10 cellular contexts compared by ENCODE assay signal in genomic region chr6:33212857-33213165, GRCh38. TPM values are rescaled to one million over a fixed set of nuclear protein-coding genes. Genes with fewer than 3 reads are reported as not detected.
DNase-seq lines count a peak whose midpoint lies in the region; ATAC-seq, FAIRE-seq and TF ChIP-seq lines count a peak whose summit lies in the region.
"Had no signal": no experiment of that assay in that cellular context is flagged by ENCODE, and none has a peak within 500 bp of the region (broad histone marks: within the 10 kb centered on the region; RNA-seq: fewer than 3 reads in every experiment).

No MANE protein-coding gene starts in this region.

- peaks cover 26% of the 10 kb centered on the region for H3K27me3 Mint-ChIP-seq in activated CD4-positive, alpha-beta T cell treated with anti-CD3 and anti-CD28 coated beads, Interleukin-2, amount 10 ng/mL, durations not matched to agents 7 days and 5 days

- no peak overlapping the region; the same call in 1 of the 2 replicates for H3K9ac ChIP-seq in GM12878 (ENCODE audit: control insufficient read depth, insufficient read depth, low read length)

- CTCF ChIA-PET in activated CD4-positive, alpha-beta T cell treated with anti-CD3 and anti-CD28 coated beads, Interleukin-2, amount 10 ng/mL, durations not matched to agents 7 days and 5 days (lab: Charles Lee): interaction anchor here (1.0 kb wide), 2 partner anchors 13 to 36 kb away, joined by 3 read pairs; no protein-coding TSS in a partner anchor
- CTCF ChIA-PET in GM12878 (lab: Yijun Ruan, JAX): interaction anchor here (1.2 kb wide), 1 partner anchor 36 kb away, joined by 4 read pairs; no protein-coding TSS in a partner anchor

- H3K27ac ChIP-seq in GM12878 (ENCODE audit: control insufficient read depth, insufficient read depth): no peak overlapping the region
- H3K27ac ChIP-seq in right lobe of liver: no peak overlapping the region
- no peak overlapping the region for H3K27ac ChIP-seq in thoracic aorta
- H3K27ac ChIP-seq: C4-2B had no signal

- TF ChIP-seq CTCF in GM12878 (IDR thresholded peaks at IDR 0.05 in 2 of 3, conservative IDR thresholded peaks at IDR 0.05 in 1 of 3; ENCODE audit: control insufficient read depth in 2 of 3, extremely low read depth in 1 of 3, insufficient read depth in 1 of 3, low read depth in 3 of 3, low read length in 3 of 3): no peak
- no peak for TF ChIP-seq CTCF in right lobe of liver (IDR thresholded peaks at IDR 0.05)
- TF ChIP-seq CTCF in thoracic aorta (IDR thresholded peaks at IDR 0.05): no peak

- H2AFZ ChIP-seq in GM12878 (ENCODE audit: control insufficient read depth, low read depth, low read length): no peak overlapping the region

- TF ChIP-seq EP300 in GM12878 (IDR thresholded peaks at IDR 0.05; ENCODE audit: borderline replicate concordance in 1 of 2, control insufficient read depth in 1 of 2, low read depth in 2 of 2, low read length in 2 of 2): no peak

- H3K36me3 ChIP-seq in GM12878 (ENCODE audit: control insufficient read depth in 2 of 2, insufficient read depth in 2 of 2, low read length in 1 of 2) (peaks cover 0 to 5% of the 10 kb centered on the region in 2 experiments; a peak in 2 of 4 replicates), right lobe of liver (peaks cover 0 to 14% (median 5%) of the 10 kb centered on the region in 4 donors), thoracic aorta (peaks cover 10% of the 10 kb centered on the region)

- H3K4me3 Mint-ChIP-seq in activated CD4-positive, alpha-beta T cell treated with anti-CD3 and anti-CD28 coated beads, Interleukin-2, amount 10 ng/mL, durations not matched to agents 7 days and 5 days: peak overlapping the region; percentile 7

- 56% methylated on average over 6 of the region's 6 CpGs for WGBS in GM12878 (ENCODE audit: insufficient coverage, insufficient replicate concordance, low lambda C conversion rate, missing lambda C conversion rate)
- 2% methylated on average over 6 of the region's 6 CpGs for WGBS in right lobe of liver (ENCODE audit: insufficient coverage, low coverage, low lambda C conversion rate, missing lambda C conversion rate)

- RAD21 ChIA-PET in GM12878 (lab: Charles Lee; ENCODE audit: unreplicated experiment): no interaction called here

- ATAC-seq in GM12878 (no peak), right lobe of liver (no peak), thoracic aorta (ENCODE audit: insufficient number of reproducible peaks, low FRiP score, low read depth) (no peak)

- no peaks in the 10 kb centered on the region for H3K9me3 ChIP-seq in GM12878 (replicated peaks; ENCODE audit: control insufficient read depth, insufficient read depth, low read length)
- no peaks in the 10 kb centered on the region for H3K9me3 ChIP-seq in right lobe of liver
- no peaks in the 10 kb centered on the region for H3K9me3 ChIP-seq in thoracic aorta

- BruUV-seq in GM12878 (replicated peaks; lab: Mats Ljungman, UMichigan): no TSS peak

- POLR2A ChIA-PET in activated CD4-positive, alpha-beta T cell treated with anti-CD3 and anti-CD28 coated beads, Interleukin-2, amount 10 ng/mL, durations not matched to agents 7 days and 5 days (lab: Charles Lee): no interaction called here
- POLR2A ChIA-PET in GM12878 (lab: Charles Lee): no interaction called here

- H3K4me1 ChIP-seq in GM12878 (ENCODE audit: control insufficient read depth, insufficient read depth, low read length): peaks cover 12% of the 10 kb centered on the region
- H3K4me1 ChIP-seq in right lobe of liver: peaks cover 0 to 16% (median 0%) of the 10 kb centered on the region in 4 donors
- H3K4me1 ChIP-seq in thoracic aorta (ENCODE audit: control insufficient read depth in 1 of 2, low read depth in 2 of 2): peaks cover 4 to 19% of the 10 kb centered on the region in 2 donors

- intact Hi-C loops in GM12878 (cut with micrococcal nuclease; ENCODE audit: unreplicated experiment) (no loop called here), right lobe of liver (cut with DNase I) (no loop called here)

- no peak overlapping the region for H3K27ac Mint-ChIP-seq in activated CD4-positive, alpha-beta T cell treated with anti-CD3 and anti-CD28 coated beads, Interleukin-2, amount 10 ng/mL, durations not matched to agents 7 days and 5 days

- FAIRE-seq in GM12878 (lab: Jason Lieb, UNC): no peak

- no peak for TF ChIP-seq POLR2A in GM12878 (IDR thresholded peaks at IDR 0.05; ENCODE audit: low read depth, low read length)
- TF ChIP-seq POLR2A in right lobe of liver (IDR thresholded peaks at IDR 0.05): no peak

- H3K27me3 ChIP-seq in GM12878 (replicated peaks in 1 of 2; ENCODE audit: control insufficient read depth in 2 of 2, insufficient read depth in 2 of 2, low read length in 1 of 2): peaks cover 2 to 3% of the 10 kb centered on the region in 2 experiments; a peak in 3 of 4 replicates
- no peaks in the 10 kb centered on the region for H3K27me3 ChIP-seq in right lobe of liver
- H3K27me3 ChIP-seq in thoracic aorta (replicated peaks; ENCODE audit: insufficient read depth): no peaks in the 10 kb centered on the region

- SMC1A ChIA-PET in GM12878 (lab: Charles Lee; ENCODE audit: uncharacterized antibody, unreplicated experiment): interaction anchor here (0.6 to 1.3 kb wide), 3 partner anchors 59 to 305 kb away, joined by 3 to 4 read pairs (median 3); no protein-coding TSS in a partner anchor

- DNase-seq in activated CD4-positive, alpha-beta T cell treated with anti-CD3 and anti-CD28 coated beads, Interleukin-2, amount 10 ng/mL, durations not matched to agents 7 days and 5 days: no peak
- DNase-seq in activated CD4-positive, alpha-beta T cell treated with anti-CD3 and anti-CD28 coated beads, Interleukin-2, amount 50 U/mL, for 1 hour: no peak
- DNase-seq in GM12878 (ENCODE audit: low read depth, low spot score): no peak
- DNase-seq in right lobe of liver: no peak
- DNase-seq in thoracic aorta (ENCODE audit: low spot score): no peak
- DNase-seq in NCI-H774 (lab: John Stamatoyannopoulos, UW): no peak
- DNase-seq in NCI-H82 (lab: John Stamatoyannopoulos, UW): no peak
- DNase-seq in G401 (ENCODE audit: low spot score): no peak
- DNase-seq: NCI-H187 treated with DMSO at 0.1 percent for 48 hours had no signal

- no peaks in the 10 kb centered on the region for H3K9me3 Mint-ChIP-seq in activated CD4-positive, alpha-beta T cell treated with anti-CD3 and anti-CD28 coated beads, Interleukin-2, amount 10 ng/mL, durations not matched to agents 7 days and 5 days

- in situ Hi-C loops in GM12878 (cut with MboI) (no loop called here), G401 (cut with HindIII; ENCODE audit: low sequenced_read_pairs) (no loop called here)

- no peak for TF ChIP-seq RAD21 in GM12878 (IDR thresholded peaks at IDR 0.05; ENCODE audit: insufficient read depth, low read depth, low read length)

- no peaks in the 10 kb centered on the region; the same call in 1 of the 2 replicates for H4K20me1 ChIP-seq in GM12878 (ENCODE audit: control insufficient read depth, insufficient read depth)

- H3K4me3 ChIP-seq in GM12878 (peak overlapping the region; percentile 32; the same call in 1 of the 2 replicates), right lobe of liver (peak overlapping the region in 2 of 3 donors; percentile 20 to 32), thoracic aorta (peak overlapping the region; percentile 76)

- peaks cover 3% of the 10 kb centered on the region for H3K79me2 ChIP-seq in GM12878 (ENCODE audit: control insufficient read depth, insufficient read depth, low read length)

- peaks cover 31% of the 10 kb centered on the region for H3K4me1 Mint-ChIP-seq in activated CD4-positive, alpha-beta T cell treated with anti-CD3 and anti-CD28 coated beads, Interleukin-2, amount 10 ng/mL, durations not matched to agents 7 days and 5 days

- H3K4me2 ChIP-seq in GM12878 (ENCODE audit: control insufficient read depth, insufficient read depth): peak overlapping the region; percentile 62

- peaks cover 29% of the 10 kb centered on the region for H3K36me3 Mint-ChIP-seq in activated CD4-positive, alpha-beta T cell treated with anti-CD3 and anti-CD28 coated beads, Interleukin-2, amount 10 ng/mL, durations not matched to agents 7 days and 5 days (ENCODE audit: low read depth)

RNA-seq across cellular contexts. Expression of gene RING1, which starts 4.5 kb away (rescaled TPM):
- total RNA-seq in activated CD4-positive, alpha-beta T cell treated with anti-CD3 and anti-CD28 coated beads, Interleukin-2, amount 10 ng/mL, durations not matched to agents 7 days and 5 days: 10 to 100 TPM; 38.1 to 44.0 TPM
- 5.2 and 6.4 TPM in 2 replicates for total RNA-seq in GM12878 (2013; cell fraction: nucleolus; rRNA removed)
- total RNA-seq in GM12878 (2014; rRNA removed) (11.6 and 16.2 TPM in 2 replicates), GM12878 (2014; rRNA removed; fragmentation: Illumina TruSeq; extraction: Trizol) (16.0 and 17.2 TPM in 2 replicates), GM12878 (2021) (24.1 and 24.9 TPM in 2 replicates), right lobe of liver (10 to 100 TPM in 4 of 6 experiments, 1 to 10 TPM in 2; 7.5 to 21.3 (median 19.7) TPM), thoracic aorta (10 to 100 TPM; 13.2 to 17.3 TPM)
- 7.9 TPM for polyA plus RNA-seq in GM12878 (2011; ENCODE audit: low read depth)
- polyA plus RNA-seq in GM12878 (2011; rRNA removed) (9.0 and 15.4 TPM in 2 replicates), GM12878 (2014; fragmentation: Illumina TruSeq; extraction: Trizol) (11.2 and 16.9 TPM in 2 replicates), GM12878 (2014; fragmentation: Nextera tagmentation; extraction: Ambion mirVana) (1 to 10 TPM; 2.0 to 4.2 TPM), GM12878 (2014; rRNA removed) (27.2 and 27.8 TPM in 2 replicates), GM12878 (2016; fragmentation: Nextera tagmentation; extraction: Ambion mirVana) (1 to 10 TPM; 5.4 to 6.3 TPM)
- 18.1 and 21.3 TPM in 2 replicates for polyA plus RNA-seq in GM12878 (2011; cell fraction: cytosol; rRNA removed)
- polyA plus RNA-seq in GM12878 (2011; cell fraction: nucleus; rRNA removed): 34.4 and 40.4 TPM in 2 replicates
- 22.0 and 31.1 TPM in 2 replicates for polyA plus RNA-seq in GM12878 (2012)
- 8.7 and 11.2 TPM in 2 replicates for polyA minus RNA-seq in GM12878 (2011; rRNA and poly(A)+ RNA removed)
- polyA minus RNA-seq in GM12878 (2011; cell fraction: cytosol; rRNA and poly(A)+ RNA removed): 7.1 and 7.6 TPM in 2 replicates
- polyA minus RNA-seq in GM12878 (2011; cell fraction: nucleus; rRNA and poly(A)+ RNA removed): 2.3 and 4.1 TPM in 2 replicates
- 51.2 and 53.3 TPM in 2 replicates for total RNA-seq in G401 (2014; rRNA removed; shearing (Covaris generic))

RNA-seq across cellular contexts. Expression of gene HSD17B8, which starts 8.4 kb away (rescaled TPM):
- total RNA-seq in activated CD4-positive, alpha-beta T cell treated with anti-CD3 and anti-CD28 coated beads, Interleukin-2, amount 10 ng/mL, durations not matched to agents 7 days and 5 days: 10 to 100 TPM; 11.0 to 13.6 TPM
- total RNA-seq in GM12878 (2013; cell fraction: nucleolus; rRNA removed): 7.5 and 9.9 TPM in 2 replicates
- total RNA-seq in GM12878 (2014; rRNA removed) (38.4 and 41.5 TPM in 2 replicates), GM12878 (2014; rRNA removed; fragmentation: Illumina TruSeq; extraction: Trizol) (14.1 and 14.4 TPM in 2 replicates), GM12878 (2021) (23.8 and 30.8 TPM in 2 replicates), right lobe of liver (10 to 100 TPM; 14.3 to 39.8 (median 33.8) TPM), thoracic aorta (10 to 100 TPM in 1 of 2 donors, 1 to 10 TPM in 1; 4.0 to 15.0 TPM)
- 13.8 TPM for polyA plus RNA-seq in GM12878 (2011; ENCODE audit: low read depth)
- polyA plus RNA-seq in GM12878 (2011; rRNA removed) (20.0 and 29.2 TPM in 2 replicates), GM12878 (2014; fragmentation: Illumina TruSeq; extraction: Trizol) (7.8 and 12.5 TPM in 2 replicates), GM12878 (2014; fragmentation: Nextera tagmentation; extraction: Ambion mirVana) (10 to 100 TPM in 1 of 2 experiments, 1 to 10 TPM in 1; 3.1 to 13.6 TPM), GM12878 (2014; rRNA removed) (40.8 and 40.9 TPM in 2 replicates), GM12878 (2016; fragmentation: Nextera tagmentation; extraction: Ambion mirVana) (10 to 100 TPM; 46.7 to 54.3 TPM)
- polyA plus RNA-seq in GM12878 (2011; cell fraction: cytosol; rRNA removed): 41.7 and 54.6 TPM in 2 replicates
- polyA plus RNA-seq in GM12878 (2011; cell fraction: nucleus; rRNA removed): 51.8 and 54.1 TPM in 2 replicates
- 19.5 and 25.0 TPM in 2 replicates for polyA plus RNA-seq in GM12878 (2012)
- 20.0 and 26.4 TPM in 2 replicates for polyA minus RNA-seq in GM12878 (2011; rRNA and poly(A)+ RNA removed)
- polyA minus RNA-seq in GM12878 (2011; cell fraction: cytosol; rRNA and poly(A)+ RNA removed): 3.3 and 6.5 TPM in 2 replicates
- polyA minus RNA-seq in GM12878 (2011; cell fraction: nucleus; rRNA and poly(A)+ RNA removed): 5.9 and 11.8 TPM in 2 replicates
- total RNA-seq in G401 (2014; rRNA removed; shearing (Covaris generic)): 13.3 and 18.2 TPM in 2 replicates

RNA-seq across cellular contexts. Expression of gene SLC39A7, which starts 12.1 kb away (rescaled TPM):
- 10 to 100 TPM; 34.8 to 48.5 TPM for total RNA-seq in activated CD4-positive, alpha-beta T cell treated with anti-CD3 and anti-CD28 coated beads, Interleukin-2, amount 10 ng/mL, durations not matched to agents 7 days and 5 days
- total RNA-seq in GM12878 (2013; cell fraction: nucleolus; rRNA removed): 28.9 TPM in 2 replicates
- 48.9 and 50.6 TPM in 2 replicates for total RNA-seq in GM12878 (2014; rRNA removed)
- 41.3 and 43.9 TPM in 2 replicates for total RNA-seq in GM12878 (2014; rRNA removed; fragmentation: Illumina TruSeq; extraction: Trizol)
- 52.9 and 57.3 TPM in 2 replicates for total RNA-seq in GM12878 (2021)
- 55.2 TPM for polyA plus RNA-seq in GM12878 (2011; ENCODE audit: low read depth)
- 23.0 and 37.4 TPM in 2 replicates for polyA plus RNA-seq in GM12878 (2011; rRNA removed)
- polyA plus RNA-seq in GM12878 (2011; cell fraction: cytosol; rRNA removed): 50.2 and 54.2 TPM in 2 replicates
- 55.7 and 62.9 TPM in 2 replicates for polyA plus RNA-seq in GM12878 (2011; cell fraction: nucleus; rRNA removed)
- polyA plus RNA-seq in GM12878 (2012): 59.6 and 80.9 TPM in 2 replicates
- polyA plus RNA-seq in GM12878 (2014; fragmentation: Illumina TruSeq; extraction: Trizol): 51.0 and 63.1 TPM in 2 replicates
- polyA plus RNA-seq in GM12878 (2014; fragmentation: Nextera tagmentation; extraction: Ambion mirVana): 1 to 10 TPM; 7.3 to 8.4 TPM
- polyA plus RNA-seq in GM12878 (2014; rRNA removed): 55.3 and 56.1 TPM in 2 replicates
- 10 to 100 TPM; 12.8 to 14.0 TPM for polyA plus RNA-seq in GM12878 (2016; fragmentation: Nextera tagmentation; extraction: Ambion mirVana)
- 30.9 and 31.3 TPM in 2 replicates for polyA minus RNA-seq in GM12878 (2011; rRNA and poly(A)+ RNA removed)
- polyA minus RNA-seq in GM12878 (2011; cell fraction: cytosol; rRNA and poly(A)+ RNA removed): 11.0 and 13.6 TPM in 2 replicates
- 18.6 and 31.2 TPM in 2 replicates for polyA minus RNA-seq in GM12878 (2011; cell fraction: nucleus; rRNA and poly(A)+ RNA removed)
- 10 to 100 TPM; 33.5 to 61.4 (median 50.1) TPM for total RNA-seq in right lobe of liver
- 100 to 1,000 TPM in 1 of 2 donors, 10 to 100 TPM in 1; 71.3 to 106 TPM for total RNA-seq in thoracic aorta
- total RNA-seq in G401 (2014; rRNA removed; shearing (Covaris generic)): 102 and 108 TPM in 2 replicates

RNA-seq across cellular contexts. Expression of gene RXRB, which starts 12.3 kb away (rescaled TPM):
- 10 to 100 TPM; 45.0 to 46.2 TPM for total RNA-seq in activated CD4-positive, alpha-beta T cell treated with anti-CD3 and anti-CD28 coated beads, Interleukin-2, amount 10 ng/mL, durations not matched to agents 7 days and 5 days
- total RNA-seq in GM12878 (2013; cell fraction: nucleolus; rRNA removed): 37.4 and 40.4 TPM in 2 replicates
- 14.0 TPM in 2 replicates for total RNA-seq in GM12878 (2014; rRNA removed)
- total RNA-seq in GM12878 (2014; rRNA removed; fragmentation: Illumina TruSeq; extraction: Trizol): 9.5 and 10.8 TPM in 2 replicates
- total RNA-seq in GM12878 (2021): 27.1 and 30.3 TPM in 2 replicates
- polyA plus RNA-seq in GM12878 (2011; ENCODE audit: low read depth): 20.9 TPM
- polyA plus RNA-seq in GM12878 (2011; rRNA removed): 26.6 and 35.0 TPM in 2 replicates
- polyA plus RNA-seq in GM12878 (2011; cell fraction: cytosol; rRNA removed): 33.9 and 40.3 TPM in 2 replicates
- polyA plus RNA-seq in GM12878 (2011; cell fraction: nucleus; rRNA removed): 155 and 193 TPM in 2 replicates
- polyA plus RNA-seq in GM12878 (2012): 35.2 and 36.1 TPM in 2 replicates
- 16.4 and 25.8 TPM in 2 replicates for polyA plus RNA-seq in GM12878 (2014; fragmentation: Illumina TruSeq; extraction: Trizol)
- 1 to 10 TPM in 1 of 2 experiments, under 1 TPM in 1; 0.71 to 1.6 TPM for polyA plus RNA-seq in GM12878 (2014; fragmentation: Nextera tagmentation; extraction: Ambion mirVana)
- polyA plus RNA-seq in GM12878 (2014; rRNA removed): 30.3 and 34.4 TPM in 2 replicates
- 10 to 100 TPM; 19.8 to 21.0 TPM for polyA plus RNA-seq in GM12878 (2016; fragmentation: Nextera tagmentation; extraction: Ambion mirVana)
- 36.9 and 38.1 TPM in 2 replicates for polyA minus RNA-seq in GM12878 (2011; rRNA and poly(A)+ RNA removed)
- 6.8 and 11.2 TPM in 2 replicates for polyA minus RNA-seq in GM12878 (2011; cell fraction: cytosol; rRNA and poly(A)+ RNA removed)
- polyA minus RNA-seq in GM12878 (2011; cell fraction: nucleus; rRNA and poly(A)+ RNA removed): 24.2 and 28.5 TPM in 2 replicates
- 10 to 100 TPM; 10.1 to 28.2 (median 17.7) TPM for total RNA-seq in right lobe of liver
- total RNA-seq in thoracic aorta: 10 to 100 TPM; 38.7 to 47.2 TPM
- 11.5 and 18.8 TPM in 2 replicates for total RNA-seq in G401 (2014; rRNA removed; shearing (Covaris generic))

RNA-seq across cellular contexts. Expression of gene COL11A2, which starts 20.5 kb away (rescaled TPM):
- 1 to 10 TPM; 1.3 to 1.4 TPM for total RNA-seq in activated CD4-positive, alpha-beta T cell treated with anti-CD3 and anti-CD28 coated beads, Interleukin-2, amount 10 ng/mL, durations not matched to agents 7 days and 5 days
- total RNA-seq in GM12878 (2013; cell fraction: nucleolus; rRNA removed): 1.8 and 1.9 TPM in 2 replicates
- 0.22 and 0.23 TPM in 2 replicates for total RNA-seq in GM12878 (2014; rRNA removed)
- total RNA-seq in GM12878 (2014; rRNA removed; fragmentation: Illumina TruSeq; extraction: Trizol): 0.22 and 0.23 TPM in 2 replicates
- total RNA-seq in GM12878 (2021): 0.51 and 0.53 TPM in 2 replicates
- 0.25 TPM for polyA plus RNA-seq in GM12878 (2011; ENCODE audit: low read depth)
- polyA plus RNA-seq in GM12878 (2011; rRNA removed): 0.42 and 0.83 TPM in 2 replicates
- polyA plus RNA-seq in GM12878 (2011; cell fraction: cytosol; rRNA removed): 0.36 and 0.57 TPM in 2 replicates
- polyA plus RNA-seq in GM12878 (2011; cell fraction: nucleus; rRNA removed): 8.6 and 10.3 TPM in 2 replicates
- 0.70 and 0.73 TPM in 2 replicates for polyA plus RNA-seq in GM12878 (2012)
- 0.09 and 0.44 TPM in 2 replicates for polyA plus RNA-seq in GM12878 (2014; fragmentation: Illumina TruSeq; extraction: Trizol)
- under 1 TPM in 1 of 2 experiments, not detected in 1; 0.07 TPM for polyA plus RNA-seq in GM12878 (2014; fragmentation: Nextera tagmentation; extraction: Ambion mirVana)
- 0.72 and 0.76 TPM in 2 replicates for polyA plus RNA-seq in GM12878 (2014; rRNA removed)
- under 1 TPM; 0.03 to 0.15 TPM for polyA plus RNA-seq in GM12878 (2016; fragmentation: Nextera tagmentation; extraction: Ambion mirVana)
- 0.15 and 0.46 TPM in 2 replicates for polyA minus RNA-seq in GM12878 (2011; rRNA and poly(A)+ RNA removed)
- polyA minus RNA-seq in GM12878 (2011; cell fraction: cytosol; rRNA and poly(A)+ RNA removed): not detected in 2 replicates
- polyA minus RNA-seq in GM12878 (2011; cell fraction: nucleus; rRNA and poly(A)+ RNA removed): 0.85 and 0.86 TPM in 2 replicates
- total RNA-seq in right lobe of liver: 1 to 10 TPM in 1 of 6 experiments, under 1 TPM in 5; 0.06 to 1.4 (median 0.61) TPM
- total RNA-seq in thoracic aorta: 1 to 10 TPM; 1.9 to 3.4 TPM
- 7.0 and 10.4 TPM in 2 replicates for total RNA-seq in G401 (2014; rRNA removed; shearing (Covaris generic))

Comparison
In these comparisons a context has a peak if more than half of its experiments do, and no peak if none do; other contexts are left out.
1. H3K4me3 ChIP-seq: peak in every context shown above with its lines; median percentile 76 in thoracic aorta; 32 in GM12878; 26 in right lobe of liver.